Comparison of ENCODE assay signal across 11 cellular contexts in genomic region chr18:34647251-34647650, GRCh38.
DNase-seq lines count a peak whose midpoint lies in the region; ATAC-seq and TF ChIP-seq lines count a peak whose summit lies in the region.
"Had no signal": no experiment of that assay in that cellular context is flagged by ENCODE, and none has a peak within 500 bp of the region (broad histone marks: within the 10 kb centered on the region; RNA-seq: fewer than 3 reads in every experiment).

No MANE protein-coding gene starts in this region.

- H3K4me1 ChIP-seq in OCI-LY7 (ENCODE audit: insufficient read depth, low read length, poor library complexity, severe bottlenecking), result peaks cover 18% of the 10 kb centered on the region

- ATAC-seq in GM19324 (IDR thresholded peaks at IDR 0.05; ENCODE audit: low FRiP score, unreplicated experiment) (peak; percentile 59), HG03060 (IDR thresholded peaks at IDR 0.05; ENCODE audit: low read depth, unreplicated experiment) (peak; percentile 85)
- ATAC-seq: activated naive CD4-positive, alpha-beta T cell treated with anti-CD3 and anti-CD28 coated beads, Interleukin-2, amount 50 U/mL, for 72 hours had no signal

- intact Hi-C loops in OCI-LY7 (cut with micrococcal nuclease; ENCODE audit: unreplicated experiment), result no loop called here

- BruUV-seq in OCI-LY7 (replicated peaks; lab: Mats Ljungman, UMichigan), result no TSS peak

- no peak overlapping the region for H3K27ac ChIP-seq in OCI-LY7 (ENCODE audit: low read depth, low read length, poor library complexity, severe bottlenecking)

- peak overlapping the region; percentile 60 for H3K4me2 ChIP-seq in OCI-LY7 (ENCODE audit: low read length)

- H3K9me2 ChIP-seq in OCI-LY7 (ENCODE audit: insufficient read depth, low read length), result no peaks in the 10 kb centered on the region

- no peaks in the 10 kb centered on the region for H3K9me3 ChIP-seq in OCI-LY7 (ENCODE audit: low read length)

- no peaks in the 10 kb centered on the region for H4K20me1 ChIP-seq in OCI-LY7 (ENCODE audit: insufficient read depth, low read length)

- POLR2A ChIA-PET in OCI-LY7 (lab: Charles Lee), result interaction anchor here (0.9 to 1.0 kb wide), 2 partner anchors 13 to 19 kb away, joined by 3 to 4 read pairs; no protein-coding TSS in a partner anchor

- CTCF ChIA-PET in OCI-LY7 (lab: Charles Lee; ENCODE audit: unreplicated experiment), result no interaction called here

- TF ChIP-seq CTCF in OCI-LY7 (conservative IDR thresholded peaks at IDR 0.05; ENCODE audit: low read length) (no peak), GM20000 (IDR thresholded peaks at IDR 0.05; ENCODE audit: extremely low read depth, missing control alignments) (no peak)

- peak overlapping the region; percentile 12 for H3K4me3 ChIP-seq in OCI-LY7 (ENCODE audit: low read depth, low read length, poor library complexity, severe bottlenecking)

- H3K36me3 ChIP-seq in OCI-LY7 (ENCODE audit: insufficient read depth, low read length), result no peaks in the 10 kb centered on the region

- DNase-seq in A172 (ENCODE audit: low spot score) (peak; percentile 30), OCI-LY7 (ENCODE audit: low spot score) (peak; percentile 68), NCI-H1105 (lab: John Stamatoyannopoulos, UW) (no peak), NCI-H2029 (lab: John Stamatoyannopoulos, UW) (no peak), HPDE6-E6E7 (ENCODE audit: extremely low spot score) (no peak), GM20000 (ENCODE audit: low spot score) (no peak)
- DNase-seq: effector memory CD4-positive, alpha-beta T cell; posterior cingulate gyrus had no signal

- no peaks in the 10 kb centered on the region for H3K79me2 ChIP-seq in OCI-LY7 (ENCODE audit: insufficient read depth, low read depth, low read length)

- H2AFZ ChIP-seq in OCI-LY7 (ENCODE audit: low read length), result peak overlapping the region; percentile 91; the same call in 1 of the 2 replicates

Comparison
In these comparisons a context has a peak if more than half of its experiments do, and no peak if none do; other contexts are left out.
1. DNase-seq: peak in A172 (single experiment) and OCI-LY7 (single experiment); none in NCI-H1105 (single experiment), NCI-H2029 (single experiment), HPDE6-E6E7 (single experiment) and GM20000 (single experiment).